ENCODE assay signal across 1 cellular context in genomic region chr10:119494224-119495060, GRCh38.
TF ChIP-seq lines count a peak whose summit lies in the region.

No MANE protein-coding gene starts in this region.

TF ChIP-seq in HEK293, 187 proteins besides CTCF, POLR2A, EP300 and RAD21 (continued from another document):
- TF ChIP-seq PRDM10 (tag by site-specific recombination; IDR thresholded peaks at IDR 0.05) (peak; percentile 93), TRIM28 (IDR thresholded peaks at IDR 0.05; ENCODE audit: borderline replicate concordance, low read length) (no peak), BCL11A (tag by site-specific recombination; IDR thresholded peaks at IDR 0.05; ENCODE audit: low read depth) (no peak), ZNF449 (tag by site-specific recombination; IDR thresholded peaks at IDR 0.05) (peak; percentile 98), ZNF175 (tag by site-specific recombination; IDR thresholded peaks at IDR 0.05) (no peak)
